24 cellular contexts compared by ENCODE assay signal in the genomic region with DNA sequence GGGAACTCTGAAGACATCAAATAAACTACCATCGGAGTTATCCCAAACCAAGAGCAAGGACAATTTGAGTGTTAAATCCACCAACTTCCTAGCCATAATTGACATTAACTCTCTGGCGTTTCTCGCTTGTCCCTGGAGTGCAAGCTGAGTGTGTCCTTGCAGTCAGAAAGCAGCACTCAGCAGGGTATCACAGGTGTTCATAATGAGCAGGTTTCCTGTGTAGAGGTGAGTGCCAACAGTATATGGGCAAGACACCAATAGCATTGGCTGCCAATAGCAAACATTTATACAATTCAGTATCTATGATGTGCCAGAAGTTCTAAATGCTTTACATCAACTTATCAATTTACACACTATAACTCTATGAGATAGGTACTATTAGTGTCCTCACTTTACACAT. TPM values are rescaled to one million over a fixed set of nuclear protein-coding genes. Genes with fewer than 3 reads are reported as not detected.
DNase-seq lines count a peak whose midpoint lies in the region; ATAC-seq and TF ChIP-seq lines count a peak whose summit lies in the region.
"Had no signal": no experiment of that assay in that cellular context is flagged by ENCODE, and none has a peak within 500 bp of the region (broad histone marks: within the 10 kb centered on the region; RNA-seq: fewer than 3 reads in every experiment).

No MANE protein-coding gene starts in this region.

- H3K27me3 ChIP-seq in transverse colon, result no peaks in the 10 kb centered on the region
- H3K27me3 ChIP-seq: esophagus squamous epithelium, gastroesophageal sphincter, right lobe of liver had no signal

- no peak for ATAC-seq in activated T-cell treated with anti-CD3 and anti-CD28 coated beads, Interleukin-2, amount 50 U/mL, for 72 hours (replicated peaks in 1 of 2)
- ATAC-seq in sciatic nerve, result no peak
- no peak for ATAC-seq in stimulated activated naive B cell treated with anti-CD40 and anti-IgM and Interleukin-4, amounts not matched to agents 10 μg/mL and 1 μg/mL and 100 μg/mL, for 72 hours (replicated peaks)
- ATAC-seq: activated CD4-positive, CD25-positive, alpha-beta regulatory T cell treated with anti-CD3 and anti-CD28 coated beads, Interleukin-2, amount 50 U/mL, for 24 hours; gastroesophageal sphincter; HepG2 had no signal

- H3K9me3 Mint-ChIP-seq in activated T-cell treated with anti-CD3 and anti-CD28 coated beads, Interleukin-2, amount 50 U/mL, for 72 hours, result no peaks in the 10 kb centered on the region
- no peaks in the 10 kb centered on the region for H3K9me3 Mint-ChIP-seq in stimulated activated naive B cell treated with anti-CD40 and anti-IgM and Interleukin-4, amounts not matched to agents 10 μg/mL and 1 μg/mL and 100 μg/mL, for 72 hours
- H3K9me3 Mint-ChIP-seq: stimulated activated naive CD8-positive, alpha-beta T cell treated with anti-CD3 and anti-CD28 coated beads, Interleukin-15, Interleukin-2, amounts not matched to agents 100 ng/mL and 50 ng/mL, for 24 hours had no signal

- H3K27me3 Mint-ChIP-seq in activated T-cell treated with anti-CD3 and anti-CD28 coated beads, Interleukin-2, amount 50 U/mL, for 72 hours (ENCODE audit: low read depth), result no peaks in the 10 kb centered on the region
- H3K27me3 Mint-ChIP-seq in stimulated activated naive B cell treated with anti-CD40 and anti-IgM and Interleukin-4, amounts not matched to agents 10 μg/mL and 1 μg/mL and 100 μg/mL, for 72 hours, result no peaks in the 10 kb centered on the region
- H3K27me3 Mint-ChIP-seq: stimulated activated naive CD8-positive, alpha-beta T cell treated with anti-CD3 and anti-CD28 coated beads, Interleukin-15, Interleukin-2, amounts not matched to agents 100 ng/mL and 50 ng/mL, for 24 hours had no signal

- peak overlapping the region; percentile 28 to 70 (median 52) for H3K27ac ChIP-seq in transverse colon
- H3K27ac ChIP-seq: C4-2B, esophagus squamous epithelium, gastroesophageal sphincter, parathyroid adenoma, right lobe of liver had no signal

- no peak for TF ChIP-seq CTCF in transverse colon (IDR thresholded peaks at IDR 0.05)

- no peak overlapping the region for H3K4me3 Mint-ChIP-seq in activated T-cell treated with anti-CD3 and anti-CD28 coated beads, Interleukin-2, amount 50 U/mL, for 72 hours
- no peak overlapping the region for H3K4me3 Mint-ChIP-seq in stimulated activated naive B cell treated with anti-CD40 and anti-IgM and Interleukin-4, amounts not matched to agents 10 μg/mL and 1 μg/mL and 100 μg/mL, for 72 hours
- H3K4me3 Mint-ChIP-seq: nephron; stimulated activated naive CD8-positive, alpha-beta T cell treated with anti-CD3 and anti-CD28 coated beads, Interleukin-15, Interleukin-2, amounts not matched to agents 100 ng/mL and 50 ng/mL, for 24 hours had no signal

- 57 to 70% methylated on average over 3 of the region's 3 CpGs for WGBS in transverse colon (ENCODE audit: low coverage in 1 of 2), 2 donors

- H3K9me3 ChIP-seq in transverse colon, result no peaks in the 10 kb centered on the region
- H3K9me3 ChIP-seq: esophagus squamous epithelium, gastroesophageal sphincter, right lobe of liver had no signal

- H3K36me3 ChIP-seq in transverse colon, result no peaks in the 10 kb centered on the region
- H3K36me3 ChIP-seq: gastroesophageal sphincter, right lobe of liver had no signal

- in situ Hi-C loops in transverse colon (cut with MboI; ENCODE audit: low pct_ligation_motif_present in 1 of 4, low pct_unique_long_range_greater_than_20kb in 1 of 4, low sequenced_read_pairs in 3 of 4), result no loop called here

- peak overlapping the region; percentile 66 for H3K27ac Mint-ChIP-seq in activated T-cell treated with anti-CD3 and anti-CD28 coated beads, Interleukin-2, amount 50 U/mL, for 72 hours
- no peak overlapping the region for H3K27ac Mint-ChIP-seq in stimulated activated naive B cell treated with anti-CD40 and anti-IgM and Interleukin-4, amounts not matched to agents 10 μg/mL and 1 μg/mL and 100 μg/mL, for 72 hours
- H3K27ac Mint-ChIP-seq: nephron; stimulated activated naive CD8-positive, alpha-beta T cell treated with anti-CD3 and anti-CD28 coated beads, Interleukin-15, Interleukin-2, amounts not matched to agents 100 ng/mL and 50 ng/mL, for 24 hours had no signal

- H3K4me1 ChIP-seq in transverse colon, result peaks cover 6 to 41% (median 15%) of the 10 kb centered on the region in 4 donors
- H3K4me1 ChIP-seq: parathyroid adenoma, right lobe of liver had no signal

- DNase-seq in activated T-cell treated with anti-CD3 and anti-CD28 coated beads, Interleukin-2, amount 50 U/mL, for 72 hours, result no peak
- DNase-seq in activated T-cell treated with anti-CD3 and anti-CD28 coated beads, Interleukin-2, amount 50 U/mL, for 48 hours, result no peak
- DNase-seq in NCI-H2029 treated with DMSO at 0.1 percent for 48 hours (lab: John Stamatoyannopoulos, UW), result peak; percentile 69
- peak; percentile 48 for DNase-seq in cerebellar cortex (ENCODE audit: low spot score)
- no peak for DNase-seq in transverse colon
- no peak for DNase-seq in sciatic nerve (ENCODE audit: low spot score)
- no peak for DNase-seq in activated CD8-positive, alpha-beta memory T cell treated with anti-CD3 and anti-CD28 coated beads, Interleukin-2, amount 50 U/mL, for 48 hours
- no peak for DNase-seq in stimulated activated naive B cell treated with anti-CD40 and anti-IgM and Interleukin-4, amounts not matched to agents 10 μg/mL and 1 μg/mL and 100 μg/mL, for 72 hours
- DNase-seq: activated naive CD4-positive, alpha-beta T cell treated with anti-CD3 and anti-CD28 coated beads, Interleukin-2, amount 50 U/mL, for 16 hours; amygdala; cortex of kidney; esophagus squamous epithelium; midbrain; NCI-H1694; NCI-H524 treated with DMSO at 0.1 percent for 48 hours; right lobe of liver; RPMI8226 had no signal

- H3K4me3 ChIP-seq in transverse colon, result no peak overlapping the region
- H3K4me3 ChIP-seq: esophagus squamous epithelium, gastroesophageal sphincter, right lobe of liver had no signal

- TF ChIP-seq POLR2A in transverse colon (IDR thresholded peaks at IDR 0.05), result no peak

- no peak for TF ChIP-seq EP300 in transverse colon (IDR thresholded peaks at IDR 0.05; ENCODE audit: low read depth)

- H3K4me1 Mint-ChIP-seq in activated T-cell treated with anti-CD3 and anti-CD28 coated beads, Interleukin-2, amount 50 U/mL, for 72 hours (ENCODE audit: low read depth), result peaks cover 13% of the 10 kb centered on the region
- peaks cover 15 to 44% of the 10 kb centered on the region in 2 donors for H3K4me1 Mint-ChIP-seq in stimulated activated naive B cell treated with anti-CD40 and anti-IgM and Interleukin-4, amounts not matched to agents 10 μg/mL and 1 μg/mL and 100 μg/mL, for 72 hours
- H3K4me1 Mint-ChIP-seq: nephron had no signal

- peaks cover 0 to 2% of the 10 kb centered on the region in 2 donors for H3K36me3 Mint-ChIP-seq in activated T-cell treated with anti-CD3 and anti-CD28 coated beads, Interleukin-2, amount 50 U/mL, for 72 hours (ENCODE audit: insufficient read depth in 2 of 2)
- H3K36me3 Mint-ChIP-seq in stimulated activated naive B cell treated with anti-CD40 and anti-IgM and Interleukin-4, amounts not matched to agents 10 μg/mL and 1 μg/mL and 100 μg/mL, for 72 hours, result peaks cover 5 to 10% of the 10 kb centered on the region in 2 donors

- intact Hi-C loops in transverse colon (cut with DNase I; ENCODE audit: low total_unique reads) (no loop called here), sciatic nerve (cut with DNase I) (no loop called here)

RNA-seq across cellular contexts. Expression of a gene that starts 11.2 kb away (rescaled TPM):
- 10 to 100 TPM; 46.1 to 49.2 TPM for total RNA-seq in activated T-cell treated with anti-CD3 and anti-CD28 coated beads, Interleukin-2, amount 50 U/mL, for 72 hours
- total RNA-seq in transverse colon (100 to 1,000 TPM in 3 of 4 donors, 10 to 100 TPM in 1; 98.7 to 227 (median 150) TPM), sciatic nerve (134 TPM)

Comparison
In these comparisons a context has a peak if more than half of its experiments do, and no peak if none do; other contexts are left out.
1. DNase-seq: peak in NCI-H2029 treated with DMSO at 0.1 percent for 48 hours (single experiment) and cerebellar cortex (single experiment); none in activated T-cell treated with anti-CD3 and anti-CD28 coated beads, Interleukin-2, amount 50 U/mL, for 72 hours (0 of 2), activated T-cell treated with anti-CD3 and anti-CD28 coated beads, Interleukin-2, amount 50 U/mL, for 48 hours (0 of 2), transverse colon (single experiment), sciatic nerve (single experiment), activated CD8-positive, alpha-beta memory T cell treated with anti-CD3 and anti-CD28 coated beads, Interleukin-2, amount 50 U/mL, for 48 hours (single experiment) and stimulated activated naive B cell treated with anti-CD40 and anti-IgM and Interleukin-4, amounts not matched to agents 10 μg/mL and 1 μg/mL and 100 μg/mL, for 72 hours (single experiment).